In genomic region chrX:140602140-140602539, GRCh38 we compare ENCODE assay signal across 21 cellular contexts.
DNase-seq lines count a peak whose midpoint lies in the region; ATAC-seq, FAIRE-seq and TF ChIP-seq lines count a peak whose summit lies in the region.
"Had no signal": no experiment of that assay in that cellular context is flagged by ENCODE, and none has a peak within 500 bp of the region (broad histone marks: within the 10 kb centered on the region; RNA-seq: fewer than 3 reads in every experiment).

No MANE protein-coding gene starts in this region.

- DNase-seq in DMS53 treated with DMSO at 0.1 percent for 48 hours (lab: John Stamatoyannopoulos, UW; ENCODE audit: unreplicated experiment): peak; percentile 12
- no peak for DNase-seq in kidney
- DNase-seq in lower lobe of right lung: no peak
- DNase-seq in AML-193 (lab: John Stamatoyannopoulos, UW): no peak
- DNase-seq in NOMO-1 treated with DMSO at 0.1 percent for 48 hours (lab: John Stamatoyannopoulos, UW; ENCODE audit: unreplicated experiment): no peak
- DNase-seq: 8988T; ACHN; Caco-2; Calu3; CD4-positive, alpha-beta T cell; CD8-positive, alpha-beta T cell; DMS79 treated with DMSO at 0.1 percent for 48 hours; GF-D8 had no signal

- no peaks in the 10 kb centered on the region for H3K9me3 ChIP-seq in kidney (ENCODE audit: control insufficient read depth in 1 of 2, low read length in 2 of 2)
- H3K9me3 ChIP-seq in lower lobe of right lung: no peaks in the 10 kb centered on the region
- H3K9me3 ChIP-seq: Caco-2 had no signal

- intact Hi-C loops in kidney (cut with DNase I) (no loop called here), lower lobe of right lung (cut with DNase I) (no loop called here)

- H3K4me1 ChIP-seq in kidney (ENCODE audit: control insufficient read depth in 1 of 2, insufficient read depth in 1 of 2, low read depth in 1 of 2, low read length in 2 of 2) (no peaks in the 10 kb centered on the region), lower lobe of right lung (no peaks in the 10 kb centered on the region)
- H3K4me1 ChIP-seq: BLaER1 treated with 17β-estradiol and CSF1 and Interleukin-3, amounts not matched to agents 10 nM and 100 nM; Caco-2 had no signal

- no peak overlapping the region for H3K9ac ChIP-seq in kidney (ENCODE audit: low read length in 2 of 2)
- H3K9ac ChIP-seq: BLaER1 treated with 17β-estradiol and CSF1 and Interleukin-3, amounts not matched to agents 10 nM and 100 nM had no signal

- H3K27me3 ChIP-seq in lower lobe of right lung (ENCODE audit: low read depth): no peaks in the 10 kb centered on the region

- peak; percentile 66 to 87 for ATAC-seq in lower lobe of right lung
- no peak for ATAC-seq in GM18520 (IDR thresholded peaks at IDR 0.05; ENCODE audit: unreplicated experiment)
- ATAC-seq in HG03460 (IDR thresholded peaks at IDR 0.05; ENCODE audit: unreplicated experiment): no peak
- ATAC-seq: CD8-positive, alpha-beta T cell had no signal

- H3K4me3 ChIP-seq in kidney (ENCODE audit: low read length in 2 of 2) (no peak overlapping the region), lower lobe of right lung (no peak overlapping the region)
- H3K4me3 ChIP-seq: BLaER1 treated with 17β-estradiol and CSF1 and Interleukin-3, amounts not matched to agents 10 nM and 100 nM had no signal

- H3K36me3 ChIP-seq in kidney (ENCODE audit: control insufficient read depth in 1 of 2, insufficient read depth in 2 of 2, low read length in 2 of 2) (no peaks in the 10 kb centered on the region), lower lobe of right lung (no peaks in the 10 kb centered on the region)
- H3K36me3 ChIP-seq: BLaER1 treated with 17β-estradiol and CSF1 and Interleukin-3, amounts not matched to agents 10 nM and 100 nM had no signal

- peak; percentile 68 for FAIRE-seq in kidney (lab: Jason Lieb, UNC)
- FAIRE-seq: A204.1, D721Med, G401.6, GM12891 had no signal

- TF ChIP-seq CTCF in kidney (IDR thresholded peaks at IDR 0.05; ENCODE audit: borderline replicate concordance, extremely low read depth, insufficient read depth) (no peak), lower lobe of right lung (IDR thresholded peaks at IDR 0.05) (no peak)

- no peak overlapping the region for H3K27ac ChIP-seq in kidney (ENCODE audit: low read depth in 2 of 2, low read length in 2 of 2)
- H3K27ac ChIP-seq in lower lobe of right lung: no peak overlapping the region
- H3K27ac ChIP-seq: BLaER1 treated with 17β-estradiol and CSF1 and Interleukin-3, amounts not matched to agents 10 nM and 100 nM; C4-2B had no signal

Comparison
In these comparisons a context has a peak if more than half of its experiments do, and no peak if none do; other contexts are left out.
1. ATAC-seq: peak in lower lobe of right lung (2 of 2); none in GM18520 (single experiment) and HG03460 (single experiment).